Comparison of ENCODE assay signal across 1 cellular context in genomic region chr12:114762490-114763110, GRCh38.
TF ChIP-seq lines count a peak whose summit lies in the region.

No MANE protein-coding gene starts in this region.

TF ChIP-seq in GM12878, 131 proteins besides CTCF, POLR2A, EP300 and RAD21 (continued from another document):
- TF ChIP-seq EED (IDR thresholded peaks at IDR 0.05; ENCODE audit: low read depth) (no peak), BCL3 (IDR thresholded peaks at IDR 0.05; ENCODE audit: borderline replicate concordance, insufficient read depth, low read depth, low read length, poor library complexity, severe bottlenecking) (peak; percentile 76)
TF ChIP-seq in GM12878: peak in this region for 1.
